Comparison of ENCODE assay signal across 8 cellular contexts in the genomic region with DNA sequence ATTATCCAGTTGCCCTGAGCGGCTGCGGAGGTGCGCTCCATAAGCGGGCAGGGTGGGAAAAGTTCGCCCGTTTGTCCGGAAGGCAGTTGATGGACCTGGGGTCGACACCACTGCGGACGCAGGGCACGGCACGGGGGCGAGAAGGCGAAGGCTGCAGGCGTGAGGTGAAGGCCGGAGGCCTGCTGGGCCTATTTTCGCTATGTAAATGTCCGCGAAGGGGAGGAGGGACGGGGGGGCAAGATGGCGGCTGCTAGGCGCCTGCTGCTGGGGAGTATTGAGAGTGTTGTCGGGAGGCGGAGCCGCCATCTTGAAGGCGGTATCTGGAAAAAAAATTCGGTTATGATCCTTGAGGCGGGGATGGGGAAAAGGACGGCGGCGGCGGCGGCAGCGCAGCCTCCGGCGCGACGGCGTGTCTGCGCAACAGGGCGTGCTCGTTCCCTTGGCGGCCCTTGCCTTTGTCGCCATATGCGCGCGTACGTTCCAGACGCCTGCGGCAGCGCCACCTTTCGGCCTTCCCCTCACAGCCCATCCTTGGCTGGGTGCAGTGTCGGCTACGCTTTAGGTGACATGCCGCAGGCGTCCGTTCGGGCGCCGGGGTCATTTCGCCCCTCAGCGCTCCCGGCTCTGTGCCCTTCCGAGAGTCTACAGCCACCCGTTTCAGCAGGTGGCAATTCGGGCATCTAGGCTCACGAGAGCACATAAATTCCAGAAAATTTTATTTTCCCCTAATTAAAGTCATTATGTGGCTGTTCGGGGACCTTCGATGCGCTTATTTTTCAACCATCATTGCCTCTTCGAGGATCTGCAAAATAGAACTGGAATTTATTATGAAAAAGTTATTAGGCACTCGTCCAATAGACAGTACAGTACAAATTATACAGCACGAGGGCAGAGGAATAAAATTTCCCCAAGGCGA.
A peak's percentile ranks its signal among the peaks of the same experiment; 100 is the strongest.
DNase-seq lines count a peak whose midpoint lies in the region; ATAC-seq lines count a peak whose summit lies in the region.

No MANE protein-coding gene starts in this region.

- peak; percentile 66 for DNase-seq in DMS79 treated with DMSO at 0.1 percent for 48 hours (lab: John Stamatoyannopoulos, UW)
- DNase-seq in T-helper 1 cell, result peak in 4 of 5 donors; percentile 69 to 80 (median 78)
- peak in 2 of 3 donors; percentile 72 to 76 for DNase-seq in effector memory CD4-positive, alpha-beta T cell
- peak; percentile 35 for DNase-seq in non-pigmented ciliary epithelial cell (ENCODE audit: low read depth)

- H3K27ac ChIP-seq in effector memory CD4-positive, alpha-beta T cell (ENCODE audit: insufficient read depth, low read length, poor library complexity, severe bottlenecking), result peak overlapping the region; percentile 98

- ATAC-seq in HG03045 (IDR thresholded peaks at IDR 0.05; ENCODE audit: unreplicated experiment) (peak; percentile 80), HG03159 (IDR thresholded peaks at IDR 0.05; ENCODE audit: unreplicated experiment) (no peak), GM18867 (IDR thresholded peaks at IDR 0.05; ENCODE audit: unreplicated experiment) (no peak), GM18861 (IDR thresholded peaks at IDR 0.05; ENCODE audit: unreplicated experiment) (no peak)

- H3K36me3 ChIP-seq in effector memory CD4-positive, alpha-beta T cell (ENCODE audit: control insufficient read depth, insufficient read depth, low read length), result no peaks in the 10 kb centered on the region

- no peaks in the 10 kb centered on the region for H3K9me3 ChIP-seq in effector memory CD4-positive, alpha-beta T cell (ENCODE audit: control insufficient read depth, low read length)

- peak overlapping the region; percentile 48 for H3K4me3 ChIP-seq in effector memory CD4-positive, alpha-beta T cell (ENCODE audit: insufficient read depth, low read depth, low read length, poor library complexity, severe bottlenecking)

- no peaks in the 10 kb centered on the region for H3K27me3 ChIP-seq in effector memory CD4-positive, alpha-beta T cell (replicated peaks; ENCODE audit: control insufficient read depth, insufficient read depth, low read length, poor library complexity, severe bottlenecking)

- H3K4me1 ChIP-seq in effector memory CD4-positive, alpha-beta T cell (ENCODE audit: control insufficient read depth, insufficient read depth, low read length, poor library complexity, severe bottlenecking), result no peaks in the 10 kb centered on the region
